9 cellular contexts compared by ENCODE assay signal in genomic region chr12:8681129-8681902, GRCh38. TPM values are rescaled to one million over a fixed set of nuclear protein-coding genes. Genes with fewer than 3 reads are reported as not detected.
DNase-seq lines count a peak whose midpoint lies in the region; ATAC-seq, FAIRE-seq and TF ChIP-seq lines count a peak whose summit lies in the region.
"Had no signal": no experiment of that assay in that cellular context is flagged by ENCODE, and none has a peak within 500 bp of the region (broad histone marks: within the 10 kb centered on the region; RNA-seq: fewer than 3 reads in every experiment).

No MANE protein-coding gene starts in this region.

- TF ChIP-seq POLR2A in endothelial cell of umbilical vein (IDR thresholded peaks at IDR 0.05; ENCODE audit: low read depth, low read length) (no peak), GM18505 (IDR thresholded peaks at IDR 0.05; ENCODE audit: borderline replicate concordance, extremely low read depth, insufficient read depth, insufficient read length) (no peak)

- no peak for TF ChIP-seq CTCF in Calu3 (IDR thresholded peaks at IDR 0.05; ENCODE audit: unreplicated experiment)
- TF ChIP-seq CTCF in endothelial cell of umbilical vein (IDR thresholded peaks at IDR 0.05; ENCODE audit: extremely low read depth in 1 of 2, insufficient read depth in 1 of 2, low read depth in 1 of 2, low read length in 2 of 2), result no peak
- TF ChIP-seq CTCF in mesothelial cell of epicardium (IDR thresholded peaks at IDR 0.05; ENCODE audit: unreplicated experiment), result no peak

- DNase-seq in Calu3, result peak; percentile 58
- DNase-seq in NCI-H226, result peak; percentile 96
- peak; percentile 91 for DNase-seq in endothelial cell of umbilical vein (ENCODE audit: low read depth, low spot score)
- no peak for DNase-seq in mesothelial cell of epicardium (ENCODE audit: low spot score in 2 of 2, unreplicated experiment in 2 of 2)
- no peak for DNase-seq in D341Med (ENCODE audit: low spot score)
- no peak for DNase-seq in T-helper 2 cell treated with Interferon-gamma antibody and Interleukin-4, amounts not matched to agents 5 μg/mL and 100 μg/mL, for 36 hours (ENCODE audit: low spot score)
- no peak for DNase-seq in SKM-1 treated with dmso at 0.1 percent for 144 hours (lab: John Stamatoyannopoulos, UW; ENCODE audit: unreplicated experiment)

- CTCF ChIA-PET in Calu3 (lab: Charles Lee), result interaction anchor here (0.6 to 1.9 kb wide), 8 partner anchors 20 to 369 kb away, joined by 3 to 20 read pairs (median 6); no protein-coding TSS in a partner anchor
- CTCF ChIA-PET in endothelial cell of umbilical vein (lab: Charles Lee), result interaction anchor here (0.6 to 5.8 kb wide), 32 partner anchors 10 to 368 kb away, joined by 3 to 74 read pairs (median 5); partner anchors contain the start of genes A2ML1 and RIMKLB

- peak overlapping the region; percentile 78 for H3K27ac Mint-ChIP-seq in Calu3 (ENCODE audit: unreplicated experiment)
- peak overlapping the region; percentile 99 for H3K27ac Mint-ChIP-seq in mesothelial cell of epicardium
- no peak overlapping the region for H3K27ac Mint-ChIP-seq in T-helper 2 cell treated with Interferon-gamma antibody and Interleukin-4, amounts not matched to agents 5 μg/mL and 100 μg/mL, for 36 hours
- H3K27ac Mint-ChIP-seq: activated T-helper 1 cell treated with anti-CD3 and anti-CD28 coated beads, Interleukin-12 subunit alpha, Interleukin-12 subunit beta, Interleukin-2, Interleukin-4 antibody, amounts not matched to agents 30 ng/mL and 10 ng/mL and 1 ng/mL, durations not matched to agents 14 hours and 24 hours and 36 hours had no signal

- peak overlapping the region; percentile 61 for H3K9ac ChIP-seq in endothelial cell of umbilical vein (replicated peaks; ENCODE audit: extremely low read depth, insufficient read depth, low read length)

- no peaks in the 10 kb centered on the region for H3K79me2 ChIP-seq in endothelial cell of umbilical vein (ENCODE audit: control insufficient read depth, insufficient read depth, low read length)

- H3K36me3 Mint-ChIP-seq in Calu3 (ENCODE audit: insufficient read depth, unreplicated experiment) (peaks cover 14% of the 10 kb centered on the region), mesothelial cell of epicardium (peaks cover 5% of the 10 kb centered on the region)
- no peaks in the 10 kb centered on the region for H3K36me3 Mint-ChIP-seq in T-helper 2 cell treated with Interferon-gamma antibody and Interleukin-4, amounts not matched to agents 5 μg/mL and 100 μg/mL, for 36 hours (ENCODE audit: low read depth)

- dilution Hi-C loops in endothelial cell of umbilical vein (cut with MboI; ENCODE audit: extremely low pct_ligation_motif_present, low sequenced_read_pairs), result no loop called here

- ATAC-seq in GM18505 (IDR thresholded peaks at IDR 0.05; ENCODE audit: unreplicated experiment), result no peak

- H3K4me2 ChIP-seq in endothelial cell of umbilical vein (ENCODE audit: insufficient read depth, low read length), result peak overlapping the region; percentile 71

- H4K20me1 ChIP-seq in endothelial cell of umbilical vein (replicated peaks; ENCODE audit: control insufficient read depth, extremely low read depth, insufficient read depth, low read length), result no peaks in the 10 kb centered on the region

- FAIRE-seq in endothelial cell of umbilical vein (lab: Jason Lieb, UNC), result peak; percentile 79

- H3K27me3 Mint-ChIP-seq in Calu3 (ENCODE audit: unreplicated experiment) (no peaks in the 10 kb centered on the region), mesothelial cell of epicardium (ENCODE audit: low read depth) (no peaks in the 10 kb centered on the region)
- peaks cover 2% of the 10 kb centered on the region for H3K27me3 Mint-ChIP-seq in T-helper 2 cell treated with Interferon-gamma antibody and Interleukin-4, amounts not matched to agents 5 μg/mL and 100 μg/mL, for 36 hours (ENCODE audit: low read depth)

- H3K4me3 ChIP-seq in endothelial cell of umbilical vein (replicated peaks in 1 of 3; ENCODE audit: insufficient read depth in 1 of 3, low read depth in 1 of 3, low read length in 3 of 3), result peak overlapping the region in 2 of 3 experiments; percentile 3 to 53

- no peaks in the 10 kb centered on the region for H3K27me3 ChIP-seq in endothelial cell of umbilical vein (ENCODE audit: control insufficient read depth in 2 of 2, insufficient read depth in 2 of 2, low read length in 2 of 2)

- BruUV-seq in Calu3 (replicated peaks; lab: Mats Ljungman, UMichigan) (no TSS peak), endothelial cell of umbilical vein (replicated peaks; lab: Mats Ljungman, UMichigan) (no TSS peak)

- peaks cover 27% of the 10 kb centered on the region for H3K4me1 ChIP-seq in endothelial cell of umbilical vein (ENCODE audit: control insufficient read depth, extremely low read depth, insufficient read depth, low read length)

- intact Hi-C loops in Calu3 (cut with micrococcal nuclease; ENCODE audit: unreplicated experiment), result no loop called here
- intact Hi-C loops in endothelial cell of umbilical vein (cut with micrococcal nuclease), result loop anchor here (1.0 kb wide), 2 partner anchors 137 to 268 kb away; partner anchors contain the start of gene M6PR

- H3K4me3 Mint-ChIP-seq in Calu3 (ENCODE audit: low read depth, unreplicated experiment) (peak overlapping the region; percentile 71), mesothelial cell of epicardium (peak overlapping the region; percentile 65)
- H3K4me3 Mint-ChIP-seq in T-helper 2 cell treated with Interferon-gamma antibody and Interleukin-4, amounts not matched to agents 5 μg/mL and 100 μg/mL, for 36 hours, result no peak overlapping the region
- H3K4me3 Mint-ChIP-seq: activated T-helper 1 cell treated with anti-CD3 and anti-CD28 coated beads, Interleukin-12 subunit alpha, Interleukin-12 subunit beta, Interleukin-2, Interleukin-4 antibody, amounts not matched to agents 30 ng/mL and 10 ng/mL and 1 ng/mL, durations not matched to agents 14 hours and 24 hours and 36 hours had no signal

- H3K36me3 ChIP-seq in endothelial cell of umbilical vein (ENCODE audit: control insufficient read depth in 2 of 2, extremely low read depth in 1 of 2, insufficient read depth in 2 of 2, low read length in 2 of 2), result no peaks in the 10 kb centered on the region

- H3K4me1 Mint-ChIP-seq in Calu3 (ENCODE audit: low read depth, unreplicated experiment), result peaks cover 11% of the 10 kb centered on the region
- peaks cover 40% of the 10 kb centered on the region for H3K4me1 Mint-ChIP-seq in mesothelial cell of epicardium
- peaks cover 2% of the 10 kb centered on the region for H3K4me1 Mint-ChIP-seq in T-helper 2 cell treated with Interferon-gamma antibody and Interleukin-4, amounts not matched to agents 5 μg/mL and 100 μg/mL, for 36 hours (ENCODE audit: low read depth)

- H2AFZ ChIP-seq in endothelial cell of umbilical vein (ENCODE audit: low read depth, low read length), result peak overlapping the region; percentile 18

- peak overlapping the region; percentile 63 for H3K27ac ChIP-seq in endothelial cell of umbilical vein (ENCODE audit: insufficient read depth, low read depth, low read length)

- H3K9me3 Mint-ChIP-seq in Calu3 (ENCODE audit: low read depth, unreplicated experiment) (no peaks in the 10 kb centered on the region), mesothelial cell of epicardium (peaks cover 4% of the 10 kb centered on the region)
- H3K9me3 Mint-ChIP-seq in T-helper 2 cell treated with Interferon-gamma antibody and Interleukin-4, amounts not matched to agents 5 μg/mL and 100 μg/mL, for 36 hours, result no peaks in the 10 kb centered on the region
- H3K9me3 Mint-ChIP-seq: activated T-helper 1 cell treated with anti-CD3 and anti-CD28 coated beads, Interleukin-12 subunit alpha, Interleukin-12 subunit beta, Interleukin-2, Interleukin-4 antibody, amounts not matched to agents 30 ng/mL and 10 ng/mL and 1 ng/mL, durations not matched to agents 14 hours and 24 hours and 36 hours had no signal

- no peaks in the 10 kb centered on the region for H3K9me3 ChIP-seq in endothelial cell of umbilical vein (replicated peaks; ENCODE audit: control insufficient read depth, insufficient read depth, low read length)

- POLR2A ChIA-PET in endothelial cell of umbilical vein (lab: Charles Lee), result interaction anchor here (0.9 kb wide), 1 partner anchor 16 kb away, joined by 3 read pairs; the partner anchor contains the start of gene RIMKLB

- H3K9me1 ChIP-seq in endothelial cell of umbilical vein (replicated peaks; ENCODE audit: control insufficient read depth, extremely low read depth, insufficient read depth, low read length), result no peaks in the 10 kb centered on the region

TF ChIP-seq in endothelial cell of umbilical vein, 7 proteins besides CTCF, POLR2A, EP300 and RAD21 (continues in another document):
- TF ChIP-seq GATA2 (IDR thresholded peaks at IDR 0.05; ENCODE audit: insufficient read depth, insufficient read length, low read depth, low read length) (peak; percentile 84), EZH2 (IDR thresholded peaks at IDR 0.05; ENCODE audit: borderline replicate concordance, low read depth, low read length, severe bottlenecking) (no peak), JUN (IDR thresholded peaks at IDR 0.05; ENCODE audit: borderline replicate concordance, insufficient read depth, insufficient read length, low read depth) (peak; percentile 72), MYC (IDR thresholded peaks at IDR 0.05; ENCODE audit: low read depth, low read length) (no peak), FOS (IDR thresholded peaks at IDR 0.05; ENCODE audit: borderline replicate concordance, insufficient read depth, low read length) (peak; percentile 27)

RNA-seq across cellular contexts. Expression of gene RIMKLB, which starts 16.5 kb away (rescaled TPM):
- 29.3 and 36.3 TPM in 2 replicates for total RNA-seq in Calu3 (2022)
- 64.3 and 92.6 TPM in 2 replicates for total RNA-seq in endothelial cell of umbilical vein
- polyA plus RNA-seq in endothelial cell of umbilical vein, result 29.9 and 35.5 TPM in 2 replicates
- 16.7 and 19.2 TPM in 2 replicates for polyA plus RNA-seq in endothelial cell of umbilical vein (2011; cell fraction: cytosol; rRNA removed)
- 252 and 344 TPM in 2 replicates for polyA plus RNA-seq in endothelial cell of umbilical vein (2011; cell fraction: nucleus; rRNA removed)
- 53.7 and 65.0 TPM in 2 replicates for polyA plus RNA-seq in endothelial cell of umbilical vein (2012)
- polyA minus RNA-seq in endothelial cell of umbilical vein, result 94.4 and 95.7 TPM in 2 replicates
- 106 TPM for polyA minus RNA-seq in endothelial cell of umbilical vein (2011; cell fraction: cytosol; rRNA and poly(A)+ RNA removed)
- polyA minus RNA-seq in endothelial cell of umbilical vein (2011; cell fraction: nucleus; rRNA and poly(A)+ RNA removed), result 116 and 148 TPM in 2 replicates
- 121 to 124 TPM (median 123 TPM) in 3 replicates for total RNA-seq in mesothelial cell of epicardium

RNA-seq across cellular contexts. Expression of gene MFAP5, which starts 18.7 kb away (rescaled TPM):
- total RNA-seq in Calu3 (2022), result not detected in 2 replicates
- not detected in 2 replicates for total RNA-seq in endothelial cell of umbilical vein
- 0.29 and 0.39 TPM in 2 replicates for polyA plus RNA-seq in endothelial cell of umbilical vein
- 0.15 and 0.24 TPM in 2 replicates for polyA plus RNA-seq in endothelial cell of umbilical vein (2011; cell fraction: cytosol; rRNA removed)
- 0.24 and 0.50 TPM in 2 replicates for polyA plus RNA-seq in endothelial cell of umbilical vein (2011; cell fraction: nucleus; rRNA removed)
- polyA plus RNA-seq in endothelial cell of umbilical vein (2012), result not detected in 2 replicates
- not detected in 2 replicates for polyA minus RNA-seq in endothelial cell of umbilical vein
- polyA minus RNA-seq in endothelial cell of umbilical vein (2011; cell fraction: cytosol; rRNA and poly(A)+ RNA removed), result 97.5 TPM
- polyA minus RNA-seq in endothelial cell of umbilical vein (2011; cell fraction: nucleus; rRNA and poly(A)+ RNA removed), result 1.0 and 1.5 TPM in 2 replicates
- total RNA-seq in mesothelial cell of epicardium, result 0.60 to 1.8 TPM (median 1.5 TPM) in 3 replicates
- total RNA-seq: activated T-helper 1 cell treated with anti-CD3 and anti-CD28 coated beads, Interleukin-12 subunit alpha, Interleukin-12 subunit beta, Interleukin-2, Interleukin-4 antibody, amounts not matched to agents 30 ng/mL and 10 ng/mL and 1 ng/mL, durations not matched to agents 14 hours and 24 hours and 36 hours had no signal

Comparison
In these comparisons a context has a peak if more than half of its experiments do, and no peak if none do; other contexts are left out.
1. DNase-seq: peak in Calu3 (single experiment), NCI-H226 (single experiment) and endothelial cell of umbilical vein (single experiment); none in mesothelial cell of epicardium (0 of 2), D341Med (single experiment), T-helper 2 cell treated with Interferon-gamma antibody and Interleukin-4, amounts not matched to agents 5 μg/mL and 100 μg/mL, for 36 hours (single experiment) and SKM-1 treated with dmso at 0.1 percent for 144 hours (single experiment).